11 cellular contexts compared by ENCODE assay signal in genomic region chr1:56135069-56135863, GRCh38.
DNase-seq lines count a peak whose midpoint lies in the region; ATAC-seq and TF ChIP-seq lines count a peak whose summit lies in the region.
"Had no signal": no experiment of that assay in that cellular context is flagged by ENCODE, and none has a peak within 500 bp of the region (broad histone marks: within the 10 kb centered on the region; RNA-seq: fewer than 3 reads in every experiment).

No MANE protein-coding gene starts in this region.

- no peaks in the 10 kb centered on the region for H3K27me3 ChIP-seq in ascending aorta
- H3K27me3 ChIP-seq: upper lobe of right lung had no signal

- no peaks in the 10 kb centered on the region for H3K4me1 ChIP-seq in ascending aorta
- H3K4me1 ChIP-seq: upper lobe of right lung had no signal

- H3K27ac ChIP-seq in ascending aorta: no peak overlapping the region
- H3K27ac ChIP-seq: upper lobe of right lung had no signal

- intact Hi-C loops in ascending aorta (cut with DNase I): no loop called here

- DNase-seq in CD1c-positive myeloid dendritic cell (ENCODE audit: extremely low spot score) (peak; percentile 50), M059J (ENCODE audit: low read depth) (peak; percentile 33), dedifferentiated amniotic fluid mesenchymal stem cell (ENCODE audit: extremely low spot score) (no peak), ascending aorta (ENCODE audit: low spot score in 2 of 2) (no peak), HuH-7.5 (ENCODE audit: low spot score) (no peak)
- no peak for DNase-seq in activated CD8-positive, alpha-beta memory T cell treated with anti-CD3 and anti-CD28 coated beads, Interleukin-2, amount 50 U/mL, for 48 hours
- DNase-seq: NCI-H1694, upper lobe of right lung had no signal

- no peaks in the 10 kb centered on the region for H3K9me3 ChIP-seq in ascending aorta
- H3K9me3 ChIP-seq: upper lobe of right lung had no signal

- TF ChIP-seq CTCF in ascending aorta (IDR thresholded peaks at IDR 0.05): no peak

- H3K36me3 ChIP-seq in ascending aorta: no peaks in the 10 kb centered on the region
- H3K36me3 ChIP-seq: upper lobe of right lung had no signal

- no peak overlapping the region for H3K4me3 ChIP-seq in ascending aorta
- H3K4me3 ChIP-seq: upper lobe of right lung had no signal

- ATAC-seq in GM19397 (IDR thresholded peaks at IDR 0.05; ENCODE audit: unreplicated experiment): peak; percentile 47
- ATAC-seq in HG02885 (IDR thresholded peaks at IDR 0.05; ENCODE audit: poor library complexity, unreplicated experiment): peak; percentile 72
- ATAC-seq: sciatic nerve, upper lobe of right lung had no signal

Comparison
In these comparisons a context has a peak if more than half of its experiments do, and no peak if none do; other contexts are left out.
1. DNase-seq: peak in CD1c-positive myeloid dendritic cell (single experiment) and M059J (single experiment); none in activated CD8-positive, alpha-beta memory T cell treated with anti-CD3 and anti-CD28 coated beads, Interleukin-2, amount 50 U/mL, for 48 hours (single experiment), dedifferentiated amniotic fluid mesenchymal stem cell (single experiment), ascending aorta (0 of 2) and HuH-7.5 (single experiment).